Comparison of ENCODE assay signal across 1 cellular context in genomic region chr2:178112202-178113152, GRCh38.
TF ChIP-seq lines count a peak whose summit lies in the region.

RBM45 (plus strand) TSS chr2:178112437; CDS start chr2:178112547, 110 bp downstream.

TF ChIP-seq in GM23338, 12 proteins besides CTCF, POLR2A, EP300 and RAD21 (continued from another document):
- TF ChIP-seq ZNF462 (CRISPR knock-in tag; IDR thresholded peaks at IDR 0.05) (0 out of 2 replicates have a peak, but pooled peaks have one; percentile 19), ETS1 (IDR thresholded peaks at IDR 0.05) (peak; percentile 68), CREB1 (CRISPR knock-in tag; IDR thresholded peaks at IDR 0.05; ENCODE audit: low read depth) (0 out of 2 replicates have a peak, but pooled peaks have one; percentile 55), NANOG (IDR thresholded peaks at IDR 0.05; ENCODE audit: borderline replicate concordance) (0 out of 2 replicates have a peak, but pooled peaks have one; percentile 29)
